ENCODE assay signal across 1 cellular context in genomic region chr10:99658622-99659030, GRCh38.
TF ChIP-seq lines count a peak whose summit lies in the region.

No MANE protein-coding gene starts in this region.

TF ChIP-seq in endothelial cell of umbilical vein, 7 proteins besides CTCF, POLR2A, EP300 and RAD21:
- TF ChIP-seq GATA2 (IDR thresholded peaks at IDR 0.05; ENCODE audit: insufficient read depth, insufficient read length, low read depth, low read length) = no peak
